Comparison of ENCODE assay signal across 22 cellular contexts in genomic region chr11:30481385-30481784, GRCh38.
DNase-seq lines count a peak whose midpoint lies in the region; ATAC-seq, FAIRE-seq and TF ChIP-seq lines count a peak whose summit lies in the region.
"Had no signal": no experiment of that assay in that cellular context is flagged by ENCODE, and none has a peak within 500 bp of the region (broad histone marks: within the 10 kb centered on the region; RNA-seq: fewer than 3 reads in every experiment).

No MANE protein-coding gene starts in this region.

- peak overlapping the region in 34 of 59 donors; percentile 5 to 68 (median 44) for H3K27ac ChIP-seq in dorsolateral prefrontal cortex
- H3K27ac ChIP-seq in mesodermal cell (ENCODE audit: low read depth, low read length, severe bottlenecking) = peak overlapping the region; percentile 29
- no peak overlapping the region for H3K27ac ChIP-seq in right lobe of liver

- H3K4me1 Mint-ChIP-seq in type B pancreatic cell (ENCODE audit: unreplicated experiment) = peaks cover 33% of the 10 kb centered on the region
- H3K4me1 Mint-ChIP-seq: activated naive CD8-positive, alpha-beta T cell treated with anti-CD3 and anti-CD28 coated beads, Interleukin-2, amount 10 ng/mL, durations not matched to agents 7 days and 5 days; activated T-helper 17 cell treated with anti-CD3 and anti-CD28 coated beads, Interleukin-2, amount 50 U/mL, for 72 hours had no signal

- H3K36me3 Mint-ChIP-seq in type B pancreatic cell = peaks cover 4% of the 10 kb centered on the region
- H3K36me3 Mint-ChIP-seq: activated naive CD8-positive, alpha-beta T cell treated with anti-CD3 and anti-CD28 coated beads, Interleukin-2, amount 10 ng/mL, durations not matched to agents 7 days and 5 days had no signal

- TF ChIP-seq POLR2A in right lobe of liver (IDR thresholded peaks at IDR 0.05) (no peak), GM12891 (IDR thresholded peaks at IDR 0.05; ENCODE audit: low read depth, low read length) (no peak)

- intact Hi-C loops in dorsolateral prefrontal cortex (cut with DNase I) (loop anchor here in 1 of 2 donors (10.0 kb wide), 1 partner anchor 103 kb away; the partner anchor contains the start of gene MPPED2), right lobe of liver (cut with DNase I) (no loop called here)

- TF ChIP-seq CTCF in dorsolateral prefrontal cortex (IDR thresholded peaks at IDR 0.05 in 54 of 56, conservative IDR thresholded peaks at IDR 0.05 in 2 of 56; ENCODE audit: low read depth in 1 of 56, partially characterized antibody in 56 of 56) (no peak), type B pancreatic cell (conservative IDR thresholded peaks at IDR 0.05) (no peak), right lobe of liver (IDR thresholded peaks at IDR 0.05) (no peak)

- peak overlapping the region; percentile 44 for H3K4me3 Mint-ChIP-seq in type B pancreatic cell
- H3K4me3 Mint-ChIP-seq: activated naive CD8-positive, alpha-beta T cell treated with anti-CD3 and anti-CD28 coated beads, Interleukin-2, amount 10 ng/mL, durations not matched to agents 7 days and 5 days; activated T-helper 17 cell treated with anti-CD3 and anti-CD28 coated beads, Interleukin-2, amount 50 U/mL, for 72 hours; HFFc6; T-helper 2 cell treated with Interferon-gamma antibody and Interleukin-4, amounts not matched to agents 5 μg/mL and 100 μg/mL, for 36 hours had no signal

- 46 to 70% methylated on average over 3 to 4 of the region's 6 CpGs for WGBS in mesodermal cell (ENCODE audit: insufficient coverage in 2 of 2), 2 experiments
- WGBS in right lobe of liver (ENCODE audit: insufficient coverage, low coverage, low lambda C conversion rate, missing lambda C conversion rate) = 54% methylated on average over 5 of the region's 6 CpGs

- no peak for FAIRE-seq in GM12891 (lab: Jason Lieb, UNC)
- FAIRE-seq: bronchial epithelial cell, K562 had no signal

- ATAC-seq in right lobe of liver = no peak
- ATAC-seq: activated T-helper 17 cell treated with anti-CD3 and anti-CD28 coated beads, Interleukin-2, amount 50 U/mL, for 72 hours; K562; PC-3 had no signal

- H3K4me1 ChIP-seq in mesodermal cell (ENCODE audit: control insufficient read depth, insufficient read depth, low read length, poor library complexity, severe bottlenecking) = peaks cover 36% of the 10 kb centered on the region
- H3K4me1 ChIP-seq in right lobe of liver = no peaks in the 10 kb centered on the region
- H3K4me1 ChIP-seq: BE2C had no signal

- DNase-seq in NCI-H82 treated with DMSO at 0.1 percent for 48 hours (lab: John Stamatoyannopoulos, UW; ENCODE audit: unreplicated experiment) (peak; percentile 5), dorsolateral prefrontal cortex (no peak), type B pancreatic cell (ENCODE audit: extremely low spot score, unreplicated experiment) (no peak), GDM1 (lab: John Stamatoyannopoulos, UW) (no peak), right lobe of liver (no peak), GM12891 (ENCODE audit: insufficient read length, low spot score) (no peak)
- DNase-seq: activated CD4-positive, alpha-beta T cell treated with anti-CD3 and anti-CD28 coated beads for 1 hour; activated naive CD8-positive, alpha-beta T cell treated with anti-CD3 and anti-CD28 coated beads, Interleukin-2, amount 10 ng/mL, durations not matched to agents 7 days and 5 days; BE2C; Calu3; EL; HFFc6; mucosa of descending colon; NCI-H2081; NCI-H510A treated with DMSO at 0.1 percent for 48 hours; nucleus accumbens; PC-3 had no signal

- H3K36me3 ChIP-seq in mesodermal cell (ENCODE audit: control insufficient read depth, insufficient read depth, low read length) (no peaks in the 10 kb centered on the region), right lobe of liver (no peaks in the 10 kb centered on the region)
- H3K36me3 ChIP-seq: BE2C had no signal

- peaks cover 0 to 9% (median 0%) of the 10 kb centered on the region in 45 donors for H3K27me3 ChIP-seq in dorsolateral prefrontal cortex
- H3K27me3 ChIP-seq in right lobe of liver = no peaks in the 10 kb centered on the region
- H3K27me3 ChIP-seq: BE2C had no signal

- H3K4me3 ChIP-seq in dorsolateral prefrontal cortex (peak overlapping the region in 15 of 59 donors; percentile 0 to 37 (median 15)), mesodermal cell (ENCODE audit: extremely low read depth, insufficient read depth, low read length, poor library complexity, severe bottlenecking) (no peak overlapping the region), right lobe of liver (no peak overlapping the region)
- H3K4me3 ChIP-seq: K562, mucosa of descending colon had no signal

- H3K27ac Mint-ChIP-seq in type B pancreatic cell = peak overlapping the region; percentile 1
- H3K27ac Mint-ChIP-seq: activated naive CD8-positive, alpha-beta T cell treated with anti-CD3 and anti-CD28 coated beads, Interleukin-2, amount 10 ng/mL, durations not matched to agents 7 days and 5 days; activated T-helper 17 cell treated with anti-CD3 and anti-CD28 coated beads, Interleukin-2, amount 50 U/mL, for 72 hours; HFFc6; T-helper 2 cell treated with Interferon-gamma antibody and Interleukin-4, amounts not matched to agents 5 μg/mL and 100 μg/mL, for 36 hours had no signal

- H3K9me3 ChIP-seq in mesodermal cell (ENCODE audit: control insufficient read depth, low read length) = no peaks in the 10 kb centered on the region
- no peaks in the 10 kb centered on the region for H3K9me3 ChIP-seq in right lobe of liver
- H3K9me3 ChIP-seq: BE2C, mucosa of descending colon had no signal

- H3K9me3 Mint-ChIP-seq in type B pancreatic cell = no peaks in the 10 kb centered on the region
- H3K9me3 Mint-ChIP-seq: activated naive CD8-positive, alpha-beta T cell treated with anti-CD3 and anti-CD28 coated beads, Interleukin-2, amount 10 ng/mL, durations not matched to agents 7 days and 5 days; activated T-helper 17 cell treated with anti-CD3 and anti-CD28 coated beads, Interleukin-2, amount 50 U/mL, for 72 hours; T-helper 2 cell treated with Interferon-gamma antibody and Interleukin-4, amounts not matched to agents 5 μg/mL and 100 μg/mL, for 36 hours had no signal

- no peaks in the 10 kb centered on the region for H3K27me3 Mint-ChIP-seq in type B pancreatic cell

TF ChIP-seq in GM12891, 5 proteins besides CTCF, POLR2A, EP300 and RAD21:
- TF ChIP-seq POU2F2 (IDR thresholded peaks at IDR 0.05; ENCODE audit: low read depth, low read length) (no peak), PAX5 (IDR thresholded peaks at IDR 0.05; ENCODE audit: insufficient read depth, low read length, severe bottlenecking) (no peak), SPI1 (IDR thresholded peaks at IDR 0.05; ENCODE audit: low read depth, low read length) (no peak), TAF1 (IDR thresholded peaks at IDR 0.05; ENCODE audit: low read depth, low read length) (no peak), POLR2AphosphoS5 (IDR thresholded peaks at IDR 0.05; ENCODE audit: low read depth, low read length) (no peak)

Comparison
In these comparisons a context has a peak if more than half of its experiments do, and no peak if none do; other contexts are left out.
1. H3K27ac ChIP-seq: peak in dorsolateral prefrontal cortex (34 of 59) and mesodermal cell (single experiment); none in right lobe of liver (0 of 3).